Comparison of ENCODE assay signal across 23 cellular contexts in the genomic region with DNA sequence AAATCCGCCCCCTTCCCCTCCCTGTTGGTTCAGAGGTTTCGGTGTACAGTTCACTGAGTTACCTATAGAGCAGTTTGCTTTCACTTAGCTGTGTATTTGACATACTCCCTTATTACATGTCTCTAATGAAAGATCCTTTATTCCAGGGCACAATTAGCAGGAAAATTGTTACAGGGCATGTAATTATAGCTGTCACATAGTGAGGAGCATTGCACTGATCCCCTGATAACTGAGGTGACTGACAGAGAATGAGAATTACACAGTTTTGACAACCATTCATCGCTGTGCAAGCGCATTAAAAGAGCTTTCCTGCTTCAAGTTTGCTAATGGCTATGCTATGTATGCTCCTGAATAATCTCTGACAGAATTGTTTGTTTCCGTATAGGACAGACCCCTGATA. TPM values are rescaled to one million over a fixed set of nuclear protein-coding genes. Genes with fewer than 3 reads are reported as not detected.
DNase-seq lines count a peak whose midpoint lies in the region; ATAC-seq and TF ChIP-seq lines count a peak whose summit lies in the region.
"Had no signal": no experiment of that assay in that cellular context is flagged by ENCODE, and none has a peak within 500 bp of the region (broad histone marks: within the 10 kb centered on the region; RNA-seq: fewer than 3 reads in every experiment).

No MANE protein-coding gene starts in this region.

- no peaks in the 10 kb centered on the region for H3K9me3 Mint-ChIP-seq in activated T-cell treated with anti-CD3 and anti-CD28 coated beads, Interleukin-2, amount 50 U/mL, for 24 hours
- H3K9me3 Mint-ChIP-seq in activated T-cell treated with anti-CD3 and anti-CD28 coated beads, Interleukin-2, amount 50 U/mL, for 4 hours = no peaks in the 10 kb centered on the region
- no peaks in the 10 kb centered on the region for H3K9me3 Mint-ChIP-seq in progenitor cell of endocrine pancreas (ENCODE audit: low read depth)
- H3K9me3 Mint-ChIP-seq in CD14-positive monocyte = peaks cover 0 to 2% (median 0%) of the 10 kb centered on the region in 7 donors
- H3K9me3 Mint-ChIP-seq: IgD-negative memory B cell had no signal

- no peaks in the 10 kb centered on the region for H3K9me3 ChIP-seq in stomach
- H3K9me3 ChIP-seq: MG63 had no signal

- intact Hi-C loops in stomach (cut with DNase I; ENCODE audit: low total_unique reads) (no loop called here), CD14-positive monocyte (cut with micrococcal nuclease) (no loop called here)

- TF ChIP-seq CTCF in GM13977 (IDR thresholded peaks at IDR 0.05; ENCODE audit: extremely low read depth, insufficient read depth, missing control alignments) (no peak), progenitor cell of endocrine pancreas (IDR thresholded peaks at IDR 0.05; ENCODE audit: unreplicated experiment) (no peak), stomach (IDR thresholded peaks at IDR 0.05) (no peak), CD14-positive monocyte (IDR thresholded peaks at IDR 0.05) (no peak)

- H3K27me3 Mint-ChIP-seq in activated T-cell treated with anti-CD3 and anti-CD28 coated beads, Interleukin-2, amount 50 U/mL, for 24 hours = no peaks in the 10 kb centered on the region
- no peaks in the 10 kb centered on the region for H3K27me3 Mint-ChIP-seq in activated T-cell treated with anti-CD3 and anti-CD28 coated beads, Interleukin-2, amount 50 U/mL, for 4 hours (ENCODE audit: low read depth)
- H3K27me3 Mint-ChIP-seq in progenitor cell of endocrine pancreas (no peaks in the 10 kb centered on the region), CD14-positive monocyte (ENCODE audit: low read depth in 3 of 3) (no peaks in the 10 kb centered on the region)
- H3K27me3 Mint-ChIP-seq: IgD-negative memory B cell had no signal

- DNase-seq in activated T-cell treated with anti-CD3 and anti-CD28 coated beads, Interleukin-2, amount 50 U/mL, for 24 hours = no peak
- no peak for DNase-seq in activated T-cell treated with anti-CD3 and anti-CD28 coated beads, Interleukin-2, amount 50 U/mL, for 4 hours
- DNase-seq in GM13977 (ENCODE audit: low spot score) (peak; percentile 37), NCI-H2081 treated with DMSO at 0.1 percent for 48 hours (lab: John Stamatoyannopoulos, UW) (peak; percentile 15), progenitor cell of endocrine pancreas (ENCODE audit: low spot score, unreplicated experiment) (no peak), AG08396 (ENCODE audit: low spot score) (no peak), stomach (no peak), CD14-positive monocyte (ENCODE audit: low spot score) (no peak)
- DNase-seq: DMS153; GF-D8; GM23248; HCEC 1CT; Kasumi-1; MG63; NCI-H1092 treated with DMSO at 0.1 percent for 48 hours; NCI-H187 treated with DMSO at 0.1 percent for 48 hours; NCI-H2171; NCI-H748 treated with DMSO at 0.1 percent for 48 hours; NK-92 treated with Interleukin-12 subunit alpha and Interleukin-12 subunit beta, amount 100 ng/mL, for 24 hours; SW 1271 had no signal

- peaks cover 14% of the 10 kb centered on the region for H3K4me1 Mint-ChIP-seq in activated T-cell treated with anti-CD3 and anti-CD28 coated beads, Interleukin-2, amount 50 U/mL, for 24 hours (ENCODE audit: low read depth)
- peaks cover 5% of the 10 kb centered on the region for H3K4me1 Mint-ChIP-seq in activated T-cell treated with anti-CD3 and anti-CD28 coated beads, Interleukin-2, amount 50 U/mL, for 4 hours (ENCODE audit: low read depth)
- H3K4me1 Mint-ChIP-seq in progenitor cell of endocrine pancreas (ENCODE audit: low read depth) = no peaks in the 10 kb centered on the region
- peaks cover 2% of the 10 kb centered on the region for H3K4me1 Mint-ChIP-seq in CD14-positive monocyte

- H3K36me3 Mint-ChIP-seq in activated T-cell treated with anti-CD3 and anti-CD28 coated beads, Interleukin-2, amount 50 U/mL, for 24 hours (ENCODE audit: low read depth) = peaks cover 92% of the 10 kb centered on the region
- peaks cover 16% of the 10 kb centered on the region for H3K36me3 Mint-ChIP-seq in activated T-cell treated with anti-CD3 and anti-CD28 coated beads, Interleukin-2, amount 50 U/mL, for 4 hours (ENCODE audit: insufficient read depth)
- peaks cover 14% of the 10 kb centered on the region for H3K36me3 Mint-ChIP-seq in progenitor cell of endocrine pancreas (ENCODE audit: insufficient read depth)
- peaks cover 37 to 75% of the 10 kb centered on the region in 2 donors for H3K36me3 Mint-ChIP-seq in CD14-positive monocyte

- peak overlapping the region; percentile 44 for H3K27ac Mint-ChIP-seq in activated T-cell treated with anti-CD3 and anti-CD28 coated beads, Interleukin-2, amount 50 U/mL, for 24 hours
- H3K27ac Mint-ChIP-seq in progenitor cell of endocrine pancreas (peak overlapping the region; percentile 47), CD14-positive monocyte (no peak overlapping the region)

- WGBS in stomach, 5 donors = 95 to 99% (median 97%) methylated on average over 5 of the region's 5 CpGs

- no peak overlapping the region for H3K27ac ChIP-seq in stomach
- H3K27ac ChIP-seq: C4-2B, GM23248 had no signal

- no peak for TF ChIP-seq POLR2A in stomach (IDR thresholded peaks at IDR 0.05)

- no peak for TF ChIP-seq EP300 in stomach (IDR thresholded peaks at IDR 0.05)

- peaks cover 0 to 63% (median 52%) of the 10 kb centered on the region in 4 donors for H3K36me3 ChIP-seq in stomach

- in situ Hi-C loops in GM13977 (cut with MboI; ENCODE audit: low pct_unique_long_range_greater_than_20kb, low sequenced_read_pairs, unreplicated experiment) = no loop called here

- H3K4me1 ChIP-seq in stomach = peaks cover 0 to 6% (median 0%) of the 10 kb centered on the region in 4 donors

- no peak overlapping the region for H3K4me3 ChIP-seq in stomach
- H3K4me3 ChIP-seq: GM23248, MG63 had no signal

- H3K27me3 ChIP-seq in stomach = no peaks in the 10 kb centered on the region
- H3K27me3 ChIP-seq: MG63 had no signal

- no peak for ATAC-seq in activated T-cell treated with anti-CD3 and anti-CD28 coated beads, Interleukin-2, amount 50 U/mL, for 4 hours
- ATAC-seq: Right ventricle myocardium inferior had no signal

- no peak overlapping the region for H3K4me3 Mint-ChIP-seq in activated T-cell treated with anti-CD3 and anti-CD28 coated beads, Interleukin-2, amount 50 U/mL, for 24 hours
- no peak overlapping the region for H3K4me3 Mint-ChIP-seq in activated T-cell treated with anti-CD3 and anti-CD28 coated beads, Interleukin-2, amount 50 U/mL, for 4 hours
- H3K4me3 Mint-ChIP-seq in progenitor cell of endocrine pancreas (ENCODE audit: low read depth) (no peak overlapping the region), CD14-positive monocyte (no peak overlapping the region)

RNA-seq across cellular contexts. Expression of gene DAP3, which starts 26.9 kb away (rescaled TPM):
- 100 to 1,000 TPM; 194 to 197 (median 196) TPM for total RNA-seq in activated T-cell treated with anti-CD3 and anti-CD28 coated beads, Interleukin-2, amount 50 U/mL, for 4 hours
- 121 and 126 TPM in 2 replicates for total RNA-seq in progenitor cell of endocrine pancreas
- 100 to 1,000 TPM in 1 of 5 donors, 10 to 100 TPM in 4; 52.7 to 106 (median 68.9) TPM for total RNA-seq in stomach
- polyA plus RNA-seq in stomach = 100 to 1,000 TPM in 1 of 3 donors, 10 to 100 TPM in 2; 68.1 to 102 (median 83.1) TPM
- 10 to 100 TPM; 69.0 to 72.7 TPM for polyA plus RNA-seq in CD14-positive monocyte

RNA-seq across cellular contexts. Expression of gene YY1AP1, which starts 27.2 kb away (rescaled TPM):
- total RNA-seq in activated T-cell treated with anti-CD3 and anti-CD28 coated beads, Interleukin-2, amount 50 U/mL, for 4 hours = 10 to 100 TPM; 44.9 to 52.7 (median 50.1) TPM
- 54.6 and 56.2 TPM in 2 replicates for total RNA-seq in progenitor cell of endocrine pancreas
- 100 to 1,000 TPM in 2 of 5 donors, 10 to 100 TPM in 3; 43.2 to 253 (median 71.0) TPM for total RNA-seq in stomach
- 10 to 100 TPM; 21.1 to 35.0 (median 27.5) TPM for polyA plus RNA-seq in stomach
- 10 to 100 TPM; 14.0 to 24.3 TPM for polyA plus RNA-seq in CD14-positive monocyte

Comparison
In these comparisons a context has a peak if more than half of its experiments do, and no peak if none do; other contexts are left out.
1. DNase-seq: peak in GM13977 (single experiment) and NCI-H2081 treated with DMSO at 0.1 percent for 48 hours (single experiment); none in activated T-cell treated with anti-CD3 and anti-CD28 coated beads, Interleukin-2, amount 50 U/mL, for 24 hours (single experiment), activated T-cell treated with anti-CD3 and anti-CD28 coated beads, Interleukin-2, amount 50 U/mL, for 4 hours (single experiment), progenitor cell of endocrine pancreas (single experiment), AG08396 (single experiment), stomach (single experiment) and CD14-positive monocyte (single experiment).
2. H3K27ac Mint-ChIP-seq: peak in activated T-cell treated with anti-CD3 and anti-CD28 coated beads, Interleukin-2, amount 50 U/mL, for 24 hours (single experiment) and progenitor cell of endocrine pancreas (single experiment); none in CD14-positive monocyte (0 of 7).